In genomic region chr1:77991638-77992037, GRCh38 we compare ENCODE assay signal across 22 cellular contexts. TPM values are rescaled to one million over a fixed set of nuclear protein-coding genes. Genes with fewer than 3 reads are reported as not detected.
DNase-seq lines count a peak whose midpoint lies in the region; ATAC-seq and TF ChIP-seq lines count a peak whose summit lies in the region.
"Had no signal": no experiment of that assay in that cellular context is flagged by ENCODE, and none has a peak within 500 bp of the region (broad histone marks: within the 10 kb centered on the region; RNA-seq: fewer than 3 reads in every experiment).

No MANE protein-coding gene starts in this region.

- TF ChIP-seq CTCF in MCF 10A (IDR thresholded peaks at IDR 0.05; ENCODE audit: unreplicated experiment), result no peak
- no peak for TF ChIP-seq CTCF in breast epithelium (IDR thresholded peaks at IDR 0.05)
- no peak for TF ChIP-seq CTCF in epithelial cell of esophagus (IDR thresholded peaks at IDR 0.05; ENCODE audit: insufficient read depth, low read depth, low read length, missing control alignments)
- no peak for TF ChIP-seq CTCF in mesothelial cell of epicardium (IDR thresholded peaks at IDR 0.05; ENCODE audit: unreplicated experiment)

- H3K36me3 Mint-ChIP-seq in MCF 10A (ENCODE audit: insufficient read depth, unreplicated experiment) (peaks cover 38% of the 10 kb centered on the region), mesothelial cell of epicardium (peaks cover 9% of the 10 kb centered on the region)

- H3K9me3 ChIP-seq in breast epithelium, result no peaks in the 10 kb centered on the region
- H3K9me3 ChIP-seq: SJSA1 had no signal

- H3K4me3 Mint-ChIP-seq in MCF 10A (ENCODE audit: unreplicated experiment) (no peak overlapping the region), mesothelial cell of epicardium (no peak overlapping the region)
- H3K4me3 Mint-ChIP-seq: CD8-positive, alpha-beta memory T cell had no signal

- H3K27ac ChIP-seq in breast epithelium, result no peak overlapping the region
- H3K27ac ChIP-seq: C4-2B, SJSA1 had no signal

- DNase-seq in MCF 10A (ENCODE audit: unreplicated experiment) (no peak), breast epithelium (ENCODE audit: low spot score in 2 of 2) (no peak), epithelial cell of esophagus (ENCODE audit: low read depth) (peak; percentile 81), left colon (no peak), mesothelial cell of epicardium (ENCODE audit: low spot score in 2 of 2, unreplicated experiment in 2 of 2) (no peak)
- DNase-seq: Calu3; CD8-positive, alpha-beta memory T cell; DMS153; EL; KBM-7; NCI-H1092 treated with DMSO at 0.1 percent for 48 hours; NCI-H1436 treated with DMSO at 0.1 percent for 48 hours; NCI-H1930; NCI-H226; NCI-H510A treated with DMSO at 0.1 percent for 48 hours; NCI-H774 had no signal

- TF ChIP-seq POLR2A in breast epithelium (IDR thresholded peaks at IDR 0.05), result no peak

- H3K9me3 Mint-ChIP-seq in MCF 10A (ENCODE audit: unreplicated experiment) (no peaks in the 10 kb centered on the region), mesothelial cell of epicardium (no peaks in the 10 kb centered on the region)
- H3K9me3 Mint-ChIP-seq: CD8-positive, alpha-beta memory T cell had no signal

- no peaks in the 10 kb centered on the region for H3K27me3 ChIP-seq in breast epithelium
- H3K27me3 ChIP-seq: SJSA1 had no signal

- H3K4me1 Mint-ChIP-seq in MCF 10A (ENCODE audit: insufficient read depth, unreplicated experiment) (peaks cover 26% of the 10 kb centered on the region), mesothelial cell of epicardium (no peaks in the 10 kb centered on the region)

- H3K27me3 Mint-ChIP-seq in MCF 10A (ENCODE audit: insufficient read depth, unreplicated experiment) (no peaks in the 10 kb centered on the region), mesothelial cell of epicardium (ENCODE audit: low read depth) (no peaks in the 10 kb centered on the region)
- H3K27me3 Mint-ChIP-seq: CD8-positive, alpha-beta memory T cell had no signal

- H3K4me3 ChIP-seq in breast epithelium (no peak overlapping the region), epithelial cell of esophagus (ENCODE audit: low read length) (no peak overlapping the region)
- H3K4me3 ChIP-seq: SJSA1 had no signal

- CTCF ChIA-PET in MCF 10A (lab: Yijun Ruan, JAX), result interaction anchor here (0.6 kb wide), 1 partner anchor 302 kb away, joined by 3 read pairs; no protein-coding TSS in a partner anchor

- BruUV-seq in MCF 10A (replicated peaks; lab: Mats Ljungman, UMichigan), result no TSS peak

- peak overlapping the region; percentile 70 for H3K27ac Mint-ChIP-seq in MCF 10A (ENCODE audit: low read depth, unreplicated experiment)
- no peak overlapping the region for H3K27ac Mint-ChIP-seq in mesothelial cell of epicardium
- H3K27ac Mint-ChIP-seq: CD8-positive, alpha-beta memory T cell had no signal

- ATAC-seq in left colon (peak; percentile 39), HG03457 (IDR thresholded peaks at IDR 0.05; ENCODE audit: unreplicated experiment) (no peak), GM21786 (IDR thresholded peaks at IDR 0.05; ENCODE audit: unreplicated experiment) (no peak)
- ATAC-seq: Right ventricle myocardium inferior had no signal

- intact Hi-C loops in MCF 10A (cut with micrococcal nuclease), result no loop called here
- intact Hi-C loops in breast epithelium (cut with DNase I; ENCODE audit: low total_unique reads), result no loop called here
- intact Hi-C loops in left colon (cut with DNase I, micrococcal nuclease), result no loop called here

- H3K4me1 ChIP-seq in breast epithelium, result no peaks in the 10 kb centered on the region
- H3K4me1 ChIP-seq: SJSA1 had no signal

- POLR2A ChIA-PET in MCF 10A (lab: Yijun Ruan, JAX), result interaction anchor here (0.6 to 5.5 kb wide), 5 partner anchors 12 to 140 kb away, joined by 3 to 52 read pairs (median 7); partner anchors contain the start of genes DNAJB4 and FUBP1

- no peaks in the 10 kb centered on the region for H3K36me3 ChIP-seq in breast epithelium

RNA-seq across cellular contexts. Expression of gene FUBP1, which starts 12.8 kb away (rescaled TPM):
- total RNA-seq in MCF 10A (2022) (156 and 169 TPM in 2 replicates), breast epithelium (100 to 1,000 TPM in 2 of 3 donors, 10 to 100 TPM in 1; 96.0 to 186 (median 156) TPM), left colon (10 to 100 TPM; 78.0 to 94.7 TPM), mesothelial cell of epicardium (287 to 291 TPM (median 288 TPM) in 3 replicates)

RNA-seq across cellular contexts. Expression of gene DNAJB4, which starts 13.1 kb away (rescaled TPM):
- total RNA-seq in MCF 10A (2022), result 28.5 and 33.5 TPM in 2 replicates
- 10 to 100 TPM; 25.3 to 39.5 (median 31.5) TPM for total RNA-seq in breast epithelium
- total RNA-seq in left colon, result 10 to 100 TPM; 10.5 to 15.9 TPM
- 43.6 to 48.0 TPM (median 47.8 TPM) in 3 replicates for total RNA-seq in mesothelial cell of epicardium

RNA-seq across cellular contexts. Expression of gene GIPC2, which starts 54.1 kb away (rescaled TPM):
- total RNA-seq in MCF 10A (2022) (0.07 TPM in 1 of 2 replicates, not detected in the other), breast epithelium (1 to 10 TPM; 2.6 to 3.6 (median 2.6) TPM), left colon (10 to 100 TPM; 30.5 to 32.4 TPM), mesothelial cell of epicardium (0.18 to 0.23 TPM (median 0.20 TPM) in 3 replicates)
- total RNA-seq: OCI-LY7 had no signal

Comparison
In these comparisons a context has a peak if more than half of its experiments do, and no peak if none do; other contexts are left out.
1. RNA of gene GIPC2, which starts 54.1 kb away (total RNA-seq): 30.5 to 32.4 TPM in left colon; 2.6 to 3.6 TPM in breast epithelium, 0.18 to 0.23 TPM in mesothelial cell of epicardium and 0.07 TPM in MCF 10A; every median in the first group is over 4 times any median in the second.